ENCODE assay signal across 26 cellular contexts in genomic region chr5:71701409-71701808, GRCh38. TPM values are rescaled to one million over a fixed set of nuclear protein-coding genes. Genes with fewer than 3 reads are reported as not detected.
DNase-seq lines count a peak whose midpoint lies in the region; ATAC-seq and TF ChIP-seq lines count a peak whose summit lies in the region.
"Had no signal": no experiment of that assay in that cellular context is flagged by ENCODE, and none has a peak within 500 bp of the region (broad histone marks: within the 10 kb centered on the region; RNA-seq: fewer than 3 reads in every experiment).

No MANE protein-coding gene starts in this region.

- no peak for TF ChIP-seq CTCF in OCI-LY7 (conservative IDR thresholded peaks at IDR 0.05; ENCODE audit: low read length)

- no peak overlapping the region for H3K27ac ChIP-seq in OCI-LY7 (ENCODE audit: low read depth, low read length, poor library complexity, severe bottlenecking)
- H3K27ac ChIP-seq: PC-9, SJSA1 had no signal

- H3K4me1 ChIP-seq in OCI-LY7 (ENCODE audit: insufficient read depth, low read length, poor library complexity, severe bottlenecking) = peaks cover 5% of the 10 kb centered on the region

- peaks cover 1% of the 10 kb centered on the region for H3K9me3 Mint-ChIP-seq in activated CD4-positive, alpha-beta T cell treated with anti-CD3 and anti-CD28 coated beads for 36 hours (ENCODE audit: low read depth)
- H3K9me3 Mint-ChIP-seq: HFFc6 had no signal

- no peaks in the 10 kb centered on the region for H3K9me3 ChIP-seq in OCI-LY7 (ENCODE audit: low read length)
- H3K9me3 ChIP-seq: HAP-1, SJSA1 had no signal

- no peaks in the 10 kb centered on the region for H3K36me3 Mint-ChIP-seq in activated CD4-positive, alpha-beta T cell treated with anti-CD3 and anti-CD28 coated beads for 36 hours (ENCODE audit: low read depth)

- CTCF ChIA-PET in activated CD4-positive, alpha-beta T cell treated with anti-CD3 and anti-CD28 coated beads for 36 hours (lab: Charles Lee) = interaction anchor here (0.9 kb wide), 1 partner anchor 22 kb away, joined by 3 read pairs; no protein-coding TSS in a partner anchor
- CTCF ChIA-PET in OCI-LY7 (lab: Charles Lee; ENCODE audit: unreplicated experiment) = no interaction called here

- H3K27ac Mint-ChIP-seq in activated CD4-positive, alpha-beta T cell treated with anti-CD3 and anti-CD28 coated beads for 36 hours = no peak overlapping the region
- H3K27ac Mint-ChIP-seq: HFFc6 had no signal

- BruUV-seq in OCI-LY7 (replicated peaks; lab: Mats Ljungman, UMichigan) = no TSS peak

- POLR2A ChIA-PET in activated CD4-positive, alpha-beta T cell treated with anti-CD3 and anti-CD28 coated beads for 36 hours (lab: Charles Lee) = no interaction called here
- POLR2A ChIA-PET in OCI-LY7 (lab: Charles Lee) = interaction anchor here (0.6 to 1.0 kb wide), 3 partner anchors 12 to 157 kb away, joined by 3 read pairs; no protein-coding TSS in a partner anchor

- H2AFZ ChIP-seq in OCI-LY7 (ENCODE audit: low read length) = no peak overlapping the region
- H2AFZ ChIP-seq: PC-9 had no signal

- no peaks in the 10 kb centered on the region for H4K20me1 ChIP-seq in OCI-LY7 (ENCODE audit: insufficient read depth, low read length)

- H3K4me3 ChIP-seq in OCI-LY7 (ENCODE audit: low read depth, low read length, poor library complexity, severe bottlenecking) = no peak overlapping the region
- H3K4me3 ChIP-seq: GM12878, HAP-1, K562, PC-9, SJSA1 had no signal

- no peak overlapping the region for H3K4me2 ChIP-seq in OCI-LY7 (ENCODE audit: low read length)
- H3K4me2 ChIP-seq: PC-9 had no signal

- H3K9me2 ChIP-seq in OCI-LY7 (ENCODE audit: insufficient read depth, low read length) = no peaks in the 10 kb centered on the region

- DNase-seq in activated CD4-positive, alpha-beta T cell treated with anti-CD3 and anti-CD28 coated beads for 36 hours = peak; percentile 35
- no peak for DNase-seq in activated CD4-positive, alpha-beta T cell treated with anti-CD3 and anti-CD28 coated beads for 4 hours
- DNase-seq in stimulated activated CD4-positive, alpha-beta T cell treated with anti-CD3 and anti-CD28 coated beads, Interleukin-15, amount 100 ng/mL, for 24 hours = peak; percentile 12
- no peak for DNase-seq in stimulated activated CD4-positive, alpha-beta T cell treated with anti-CD3 and anti-CD28 coated beads, Interleukin-2, amount 100 ng/mL, for 24 hours
- DNase-seq in kidney tubule cell (ENCODE audit: low spot score) (peak; percentile 26), OCI-LY7 (ENCODE audit: low spot score) (no peak)
- DNase-seq: DMS79; EL; GDM1; GOT3; HFFc6; MM.1S; NCI-H2029; NCI-H446 treated with DMSO at 0.1 percent for 48 hours; NCI-H526; NK-92 treated with Interleukin-12 subunit alpha and Interleukin-12 subunit beta, amount 100 ng/mL, for 24 hours; PC-9; Right ventricle myocardium superior; RPMI8226 had no signal

- no peaks in the 10 kb centered on the region for H3K36me3 ChIP-seq in OCI-LY7 (ENCODE audit: insufficient read depth, low read length)
- H3K36me3 ChIP-seq: HAP-1, SJSA1 had no signal

- H3K4me3 Mint-ChIP-seq in activated CD4-positive, alpha-beta T cell treated with anti-CD3 and anti-CD28 coated beads for 36 hours = no peak overlapping the region
- H3K4me3 Mint-ChIP-seq: HFFc6 had no signal

- ATAC-seq in activated CD4-positive, alpha-beta T cell treated with anti-CD3 and anti-CD28 coated beads for 36 hours = peak; percentile 76
- no peak for ATAC-seq in GM19455 (IDR thresholded peaks at IDR 0.05; ENCODE audit: unreplicated experiment)
- ATAC-seq: GM12878, K562 had no signal

- peaks cover 10% of the 10 kb centered on the region for H3K27me3 Mint-ChIP-seq in activated CD4-positive, alpha-beta T cell treated with anti-CD3 and anti-CD28 coated beads for 36 hours

- peaks cover 8% of the 10 kb centered on the region for H3K4me1 Mint-ChIP-seq in activated CD4-positive, alpha-beta T cell treated with anti-CD3 and anti-CD28 coated beads for 36 hours

- intact Hi-C loops in activated CD4-positive, alpha-beta T cell treated with anti-CD3 and anti-CD28 coated beads for 36 hours (cut with DNase I, micrococcal nuclease) = no loop called here
- intact Hi-C loops in OCI-LY7 (cut with micrococcal nuclease; ENCODE audit: unreplicated experiment) = no loop called here

- no peaks in the 10 kb centered on the region for H3K79me2 ChIP-seq in OCI-LY7 (ENCODE audit: insufficient read depth, low read depth, low read length)

RNA-seq across cellular contexts. Expression of gene CARTPT, which starts 17.7 kb away (rescaled TPM):
- total RNA-seq in activated CD4-positive, alpha-beta T cell treated with anti-CD3 and anti-CD28 coated beads for 36 hours = not detected
- total RNA-seq in OCI-LY7 (2014; rRNA removed; shearing (Covaris generic)) = not detected in 2 replicates
- not detected in 2 replicates for total RNA-seq in OCI-LY7 (2022)
- total RNA-seq: A172, GM12878, HFFc6, K562, LHCN-M2, PC-9, Right ventricle myocardium superior, SJSA1 had no signal

Comparison
In these comparisons a context has a peak if more than half of its experiments do, and no peak if none do; other contexts are left out.
1. DNase-seq: peak in activated CD4-positive, alpha-beta T cell treated with anti-CD3 and anti-CD28 coated beads for 36 hours (single experiment), stimulated activated CD4-positive, alpha-beta T cell treated with anti-CD3 and anti-CD28 coated beads, Interleukin-15, amount 100 ng/mL, for 24 hours (single experiment) and kidney tubule cell (single experiment); none in activated CD4-positive, alpha-beta T cell treated with anti-CD3 and anti-CD28 coated beads for 4 hours (0 of 2), stimulated activated CD4-positive, alpha-beta T cell treated with anti-CD3 and anti-CD28 coated beads, Interleukin-2, amount 100 ng/mL, for 24 hours (0 of 2) and OCI-LY7 (single experiment).